8 cellular contexts compared by ENCODE assay signal in genomic region chr1:94805912-94806311, GRCh38. TPM values are rescaled to one million over a fixed set of nuclear protein-coding genes. Genes with fewer than 3 reads are reported as not detected.
DNase-seq lines count a peak whose midpoint lies in the region; ATAC-seq and TF ChIP-seq lines count a peak whose summit lies in the region.

No MANE protein-coding gene starts in this region.

- peaks cover 4% of the 10 kb centered on the region for H3K27me3 Mint-ChIP-seq in activated naive CD4-positive, alpha-beta T cell treated with anti-CD3 and anti-CD28 coated beads for 36 hours (ENCODE audit: low read depth)
- H3K27me3 Mint-ChIP-seq in glutamatergic neuron (ENCODE audit: unreplicated experiment): peaks cover 9% of the 10 kb centered on the region

- no peaks in the 10 kb centered on the region for H3K9me3 Mint-ChIP-seq in activated naive CD4-positive, alpha-beta T cell treated with anti-CD3 and anti-CD28 coated beads for 36 hours
- H3K9me3 Mint-ChIP-seq in glutamatergic neuron (ENCODE audit: unreplicated experiment): peaks cover 10% of the 10 kb centered on the region

- no peaks in the 10 kb centered on the region for H3K36me3 Mint-ChIP-seq in activated naive CD4-positive, alpha-beta T cell treated with anti-CD3 and anti-CD28 coated beads for 36 hours (ENCODE audit: low read depth)
- no peaks in the 10 kb centered on the region for H3K36me3 Mint-ChIP-seq in glutamatergic neuron (ENCODE audit: unreplicated experiment)

- ATAC-seq in HG03520 (IDR thresholded peaks at IDR 0.05; ENCODE audit: unreplicated experiment) (peak; percentile 61), HG03159 (IDR thresholded peaks at IDR 0.05; ENCODE audit: unreplicated experiment) (no peak)

- H3K27ac Mint-ChIP-seq in activated naive CD4-positive, alpha-beta T cell treated with anti-CD3 and anti-CD28 coated beads for 36 hours: no peak overlapping the region
- peak overlapping the region; percentile 97 for H3K27ac Mint-ChIP-seq in glutamatergic neuron (ENCODE audit: unreplicated experiment)

- DNase-seq in AG08395 (ENCODE audit: low spot score): peak; percentile 61
- DNase-seq in GM13977 (ENCODE audit: low spot score): peak; percentile 53
- DNase-seq in SHP77 (lab: John Stamatoyannopoulos, UW): peak; percentile 30 to 48
- peak; percentile 66 for DNase-seq in activated naive CD4-positive, alpha-beta T cell treated with anti-CD3 and anti-CD28 coated beads for 36 hours
- peak; percentile 71 for DNase-seq in glutamatergic neuron
- DNase-seq in posterior cingulate gyrus: peak in 9 of 10 donors; percentile 33 to 94 (median 66)

- intact Hi-C loops in activated naive CD4-positive, alpha-beta T cell treated with anti-CD3 and anti-CD28 coated beads for 36 hours (cut with micrococcal nuclease): loop anchor here (1.0 to 10.0 kb wide), 8 partner anchors 237 to 761 kb away; partner anchors contain the start of gene ARHGAP29
- intact Hi-C loops in posterior cingulate gyrus (cut with DNase I): loop anchor here (1.0 to 5.0 kb wide), 2 partner anchors 236 to 325 kb away; no protein-coding TSS in a partner anchor

- peaks cover 13% of the 10 kb centered on the region for H3K4me1 Mint-ChIP-seq in activated naive CD4-positive, alpha-beta T cell treated with anti-CD3 and anti-CD28 coated beads for 36 hours (ENCODE audit: low read depth)
- H3K4me1 Mint-ChIP-seq in glutamatergic neuron (ENCODE audit: low read depth, unreplicated experiment): peaks cover 49% of the 10 kb centered on the region

- H3K4me3 Mint-ChIP-seq in activated naive CD4-positive, alpha-beta T cell treated with anti-CD3 and anti-CD28 coated beads for 36 hours: no peak overlapping the region
- H3K4me3 Mint-ChIP-seq in glutamatergic neuron (ENCODE audit: unreplicated experiment): peak overlapping the region; percentile 74

- in situ Hi-C loops in GM13977 (cut with MboI; ENCODE audit: low pct_unique_long_range_greater_than_20kb, low sequenced_read_pairs, unreplicated experiment): loop anchor here (10.0 to 25.0 kb wide), 4 partner anchors 281 to 744 kb away; no protein-coding TSS in a partner anchor

- CTCF ChIA-PET in activated naive CD4-positive, alpha-beta T cell treated with anti-CD3 and anti-CD28 coated beads for 36 hours (lab: Charles Lee): interaction anchor here (0.7 to 4.6 kb wide), 27 partner anchors 10 to 842 kb away, joined by 3 to 56 read pairs (median 4); no protein-coding TSS in a partner anchor

- TF ChIP-seq CTCF in GM13977 (IDR thresholded peaks at IDR 0.05; ENCODE audit: extremely low read depth, insufficient read depth, missing control alignments) (peak; percentile 92), glutamatergic neuron (IDR thresholded peaks at IDR 0.05; ENCODE audit: partially characterized antibody, unreplicated experiment) (peak; percentile 94)

RNA-seq across cellular contexts. Expression of gene SLC44A3, which starts 14.2 kb away (rescaled TPM):
- not detected for total RNA-seq in activated naive CD4-positive, alpha-beta T cell treated with anti-CD3 and anti-CD28 coated beads for 36 hours
- 129 TPM for total RNA-seq in glutamatergic neuron (ENCODE audit: unreplicated experiment)

Comparison
In these comparisons a context has a peak if more than half of its experiments do, and no peak if none do; other contexts are left out.
1. RNA of gene SLC44A3, which starts 14.2 kb away (total RNA-seq): 129 TPM in glutamatergic neuron (single experiment); not detected in activated naive CD4-positive, alpha-beta T cell treated with anti-CD3 and anti-CD28 coated beads for 36 hours; every median in the first group is over 100 times any median in the second.
2. Peak in every context shown above with its lines, with median percentiles within 50 percentile points of each other: DNase-seq.